ENCODE assay signal across 8 cellular contexts in genomic region chr7:74454948-74455804, GRCh38. TPM values are rescaled to one million over a fixed set of nuclear protein-coding genes. Genes with fewer than 3 reads are reported as not detected.
DNase-seq lines count a peak whose midpoint lies in the region; ATAC-seq and TF ChIP-seq lines count a peak whose summit lies in the region.

No MANE protein-coding gene starts in this region.

- H3K27ac Mint-ChIP-seq in Caco-2 (ENCODE audit: unreplicated experiment) (peak overlapping the region; percentile 65), T-helper 17 cell (peak overlapping the region; percentile 34), osteocyte (ENCODE audit: unreplicated experiment) (peak overlapping the region; percentile 78)

- H3K27me3 ChIP-seq in Caco-2 (replicated peaks; ENCODE audit: control insufficient read depth, insufficient read depth, low read length): no peaks in the 10 kb centered on the region

- CTCF ChIA-PET in Caco-2 (lab: Charles Lee): interaction anchor here (1.3 kb wide), 1 partner anchor 111 kb away, joined by 3 read pairs; no protein-coding TSS in a partner anchor

- no peaks in the 10 kb centered on the region for H3K9me3 Mint-ChIP-seq in Caco-2 (ENCODE audit: unreplicated experiment)
- no peaks in the 10 kb centered on the region for H3K9me3 Mint-ChIP-seq in osteocyte (ENCODE audit: unreplicated experiment)

- intact Hi-C loops in Caco-2 (cut with micrococcal nuclease; ENCODE audit: unreplicated experiment): no loop called here

- no peaks in the 10 kb centered on the region for H3K9me3 ChIP-seq in Caco-2
- no peaks in the 10 kb centered on the region for H3K9me3 ChIP-seq in T-helper 17 cell (ENCODE audit: control insufficient read depth, low read length, poor library complexity, severe bottlenecking)

- no peaks in the 10 kb centered on the region; the same call in 1 of the 2 replicates for H3K36me3 ChIP-seq in Caco-2 (ENCODE audit: control insufficient read depth, insufficient read depth, low read length)

- TF ChIP-seq CTCF in Caco-2 (IDR thresholded peaks at IDR 0.05; ENCODE audit: insufficient read depth in 1 of 2, low read depth in 1 of 2, low read length in 1 of 2, severe bottlenecking in 1 of 2, unreplicated experiment in 1 of 2): no peak
- no peak for TF ChIP-seq CTCF in foreskin fibroblast (IDR thresholded peaks at IDR 0.05; ENCODE audit: low read depth, low read length)
- no peak for TF ChIP-seq CTCF in osteocyte (IDR thresholded peaks at IDR 0.05)

- DNase-seq in Caco-2 (peak; percentile 37 to 80), T-helper 17 cell (no peak), foreskin fibroblast (peak in 1 of 2 donors; percentile 18), osteocyte (ENCODE audit: extremely low spot score, unreplicated experiment) (no peak), KG1 (lab: John Stamatoyannopoulos, UW) (no peak), GM19240 (ENCODE audit: insufficient read length, low spot score) (no peak)

- BruUV-seq in Caco-2 (replicated peaks; lab: Mats Ljungman, UMichigan): no TSS peak

- H3K4me1 Mint-ChIP-seq in Caco-2 (ENCODE audit: low read depth, unreplicated experiment): peaks cover 27% of the 10 kb centered on the region
- peaks cover 10% of the 10 kb centered on the region for H3K4me1 Mint-ChIP-seq in T-helper 17 cell
- H3K4me1 Mint-ChIP-seq in osteocyte (ENCODE audit: unreplicated experiment): peaks cover 22% of the 10 kb centered on the region

- no peak for ATAC-seq in T-helper 17 cell
- ATAC-seq in HG03159 (IDR thresholded peaks at IDR 0.05; ENCODE audit: unreplicated experiment): no peak
- no peak for ATAC-seq in GM19467 (IDR thresholded peaks at IDR 0.05; ENCODE audit: unreplicated experiment)

- H3K27me3 Mint-ChIP-seq in Caco-2 (ENCODE audit: insufficient read depth, unreplicated experiment): no peaks in the 10 kb centered on the region
- H3K27me3 Mint-ChIP-seq in T-helper 17 cell: no peaks in the 10 kb centered on the region
- H3K27me3 Mint-ChIP-seq in osteocyte (ENCODE audit: unreplicated experiment): no peaks in the 10 kb centered on the region

- peak overlapping the region; percentile 73 for H3K4me3 Mint-ChIP-seq in Caco-2 (ENCODE audit: unreplicated experiment)
- H3K4me3 Mint-ChIP-seq in T-helper 17 cell: peak overlapping the region; percentile 58
- H3K4me3 Mint-ChIP-seq in osteocyte (ENCODE audit: unreplicated experiment): peak overlapping the region; percentile 69

- H3K36me3 Mint-ChIP-seq in Caco-2 (ENCODE audit: insufficient read depth, unreplicated experiment): peaks cover 24% of the 10 kb centered on the region
- H3K36me3 Mint-ChIP-seq in T-helper 17 cell (ENCODE audit: low read depth): no peaks in the 10 kb centered on the region
- no peaks in the 10 kb centered on the region for H3K36me3 Mint-ChIP-seq in osteocyte (ENCODE audit: unreplicated experiment)

- H3K4me3 ChIP-seq in Caco-2 (ENCODE audit: low read depth, low read length) (peak overlapping the region; percentile 81), foreskin fibroblast (ENCODE audit: low read depth in 1 of 2, low read length in 2 of 2) (peak overlapping the region; percentile 71 to 77)

- POLR2A ChIA-PET in Caco-2 (lab: Charles Lee): interaction anchor here (0.6 kb wide), 1 partner anchor 11 kb away, joined by 3 read pairs; no protein-coding TSS in a partner anchor

- peaks cover 29% of the 10 kb centered on the region for H3K4me1 ChIP-seq in Caco-2

RNA-seq across cellular contexts. Expression of gene GTF2IRD1, which starts 1.5 kb away (rescaled TPM):
- total RNA-seq in Caco-2 (2022) (53.6 and 54.6 TPM in 2 replicates), T-helper 17 cell (1 to 10 TPM; 2.3 to 3.5 TPM), osteocyte (44.7 and 48.7 TPM in 2 replicates)

Comparison
In these comparisons a context has a peak if more than half of its experiments do, and no peak if none do; other contexts are left out.
1. DNase-seq: peak in Caco-2 (2 of 2); none in T-helper 17 cell (0 of 3), osteocyte (single experiment), KG1 (single experiment) and GM19240 (single experiment).
2. RNA of gene GTF2IRD1, which starts 1.5 kb away (total RNA-seq): 53.6 to 54.6 TPM in Caco-2 and 44.7 to 48.7 TPM in osteocyte; 2.3 to 3.5 TPM in T-helper 17 cell; every median in the first group is over 10 times any median in the second.
3. Peak in every context shown above with its lines, with median percentiles within 50 percentile points of each other: H3K27ac Mint-ChIP-seq and H3K4me3 Mint-ChIP-seq.